15 cellular contexts compared by ENCODE assay signal in the genomic region with DNA sequence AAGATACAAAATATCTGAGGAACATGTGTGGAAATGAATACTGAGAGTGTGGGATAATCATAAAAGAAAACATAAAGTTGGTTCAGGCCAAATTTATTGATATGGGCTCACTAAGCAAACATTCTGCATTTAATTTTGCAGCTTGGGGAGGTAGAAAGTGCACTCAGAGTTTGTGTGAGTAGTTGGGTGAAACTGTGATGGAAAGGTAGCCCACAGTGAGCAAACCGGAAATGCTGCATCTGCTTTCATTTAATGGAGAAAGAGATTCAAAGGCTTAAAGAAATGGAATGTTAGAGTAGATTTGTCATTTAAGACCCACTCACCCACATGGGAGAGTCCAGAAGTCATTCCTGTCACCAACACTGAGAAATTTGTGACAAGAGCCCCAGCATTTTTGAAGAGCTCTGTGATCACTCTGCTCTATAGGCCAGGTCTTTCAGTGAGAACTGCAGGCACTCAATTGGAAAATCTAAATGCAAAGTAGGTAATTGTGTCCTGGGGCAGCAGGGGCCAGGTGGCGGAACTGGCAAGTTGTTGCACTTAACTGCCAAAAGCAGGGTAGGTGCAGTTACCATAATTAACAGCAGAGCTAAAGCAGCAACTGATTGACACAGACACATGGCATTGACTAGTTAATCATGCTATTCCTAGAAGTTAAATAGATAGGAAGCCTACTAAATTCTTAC.
A peak's percentile ranks its signal among the peaks of the same experiment; 100 is the strongest.
DNase-seq lines count a peak whose midpoint lies in the region; ATAC-seq and TF ChIP-seq lines count a peak whose summit lies in the region.
"Had no signal": no experiment of that assay in that cellular context is flagged by ENCODE, and none has a peak within 500 bp of the region (broad histone marks: within the 10 kb centered on the region; RNA-seq: fewer than 3 reads in every experiment).

No MANE protein-coding gene starts in this region.

- 77% methylated on average over 2 of the region's 2 CpGs for WGBS in right cardiac atrium

- H3K4me1 ChIP-seq in OCI-LY1 (ENCODE audit: insufficient read depth, low read length, severe bottlenecking), result peaks cover 21% of the 10 kb centered on the region
- no peaks in the 10 kb centered on the region for H3K4me1 ChIP-seq in right cardiac atrium (ENCODE audit: control insufficient read depth, insufficient read depth, low read length)

- no peaks in the 10 kb centered on the region for H3K36me3 ChIP-seq in OCI-LY1 (ENCODE audit: insufficient read depth, low read length)
- H3K36me3 ChIP-seq: ovary had no signal

- intact Hi-C loops in right cardiac atrium (cut with DNase I), result no loop called here

- no peaks in the 10 kb centered on the region for H4K20me1 ChIP-seq in OCI-LY1 (ENCODE audit: insufficient read depth, low read length)

- H3K27ac ChIP-seq in OCI-LY1 (ENCODE audit: low read depth, low read length, poor library complexity, severe bottlenecking), result peak overlapping the region; percentile 77
- H3K27ac ChIP-seq in right cardiac atrium (ENCODE audit: low read length), result no peak overlapping the region
- H3K27ac ChIP-seq: KMS-11, ovary had no signal

- no peaks in the 10 kb centered on the region for H3F3A ChIP-seq in OCI-LY1 (ENCODE audit: insufficient read depth, low read length)

- H2AFZ ChIP-seq in OCI-LY1 (ENCODE audit: low read length), result peak overlapping the region; percentile 44; the same call in 1 of the 2 replicates

- no peaks in the 10 kb centered on the region for H3K27me3 ChIP-seq in OCI-LY1 (ENCODE audit: insufficient read depth, low read length)
- H3K27me3 ChIP-seq in right cardiac atrium (ENCODE audit: control insufficient read depth, insufficient read depth), result no peaks in the 10 kb centered on the region
- H3K27me3 ChIP-seq: ovary had no signal

- H3K4me2 ChIP-seq in OCI-LY1 (ENCODE audit: low read length), result peak overlapping the region; percentile 34; the same call in 1 of the 2 replicates
- H3K4me2 ChIP-seq: KMS-11 had no signal

- in situ Hi-C loops in ACHN (cut with HindIII; ENCODE audit: low pct_ligation_motif_present, low pct_unique_long_range_greater_than_20kb, low sequenced_read_pairs), result no loop called here

- TF ChIP-seq CTCF in GM10266 (IDR thresholded peaks at IDR 0.05; ENCODE audit: control insufficient read depth, insufficient read depth, low read depth, missing control alignments) (no peak), OCI-LY1 (IDR thresholded peaks at IDR 0.05; ENCODE audit: low read length) (no peak)

- H3K9me2 ChIP-seq in OCI-LY1 (ENCODE audit: low read depth, low read length), result no peaks in the 10 kb centered on the region

- no peak overlapping the region for H3K9ac ChIP-seq in OCI-LY1 (ENCODE audit: low read length)
- H3K9ac ChIP-seq: KMS-11 had no signal

- H3K9me3 ChIP-seq in OCI-LY1 (ENCODE audit: low read length) (peaks cover 3% of the 10 kb centered on the region; the same call in 1 of the 2 replicates), right cardiac atrium (ENCODE audit: control insufficient read depth, low read length) (no peaks in the 10 kb centered on the region)
- H3K9me3 ChIP-seq: ovary had no signal

- DNase-seq in GM10266 (ENCODE audit: extremely low spot score) (peak; percentile 3), ACHN (no peak), right cardiac atrium (no peak)
- DNase-seq in stimulated activated naive CD4-positive, alpha-beta T cell treated with Interleukin-2 at 50 U/mL for 16 hours (lab: John Stamatoyannopoulos, UW), result no peak
- DNase-seq: activated CD4-positive, alpha-beta T cell treated with anti-CD3 and anti-CD28 coated beads for 36 hours; cortex of kidney; mesenchymal stem cell; NCI-H2029 treated with DMSO at 0.1 percent for 48 hours; ovary; stimulated activated naive CD4-positive, alpha-beta T cell had no signal

- no peaks in the 10 kb centered on the region for H3K79me2 ChIP-seq in OCI-LY1 (ENCODE audit: insufficient read depth, low read length)

- ATAC-seq in GM19467 (IDR thresholded peaks at IDR 0.05; ENCODE audit: unreplicated experiment) (peak; percentile 60), HG03025 (IDR thresholded peaks at IDR 0.05; ENCODE audit: low FRiP score, unreplicated experiment) (peak; percentile 83), right cardiac atrium (no peak), HG03139 (IDR thresholded peaks at IDR 0.05; ENCODE audit: unreplicated experiment) (no peak)

- H3K4me3 ChIP-seq in OCI-LY1 (ENCODE audit: low read depth, low read length, poor library complexity, severe bottlenecking), result peak overlapping the region; percentile 3
- no peak overlapping the region for H3K4me3 ChIP-seq in right cardiac atrium (ENCODE audit: low read length)
- H3K4me3 ChIP-seq: ovary had no signal

Comparison
In these comparisons a context has a peak if more than half of its experiments do, and no peak if none do; other contexts are left out.
1. ATAC-seq: peak in GM19467 (single experiment) and HG03025 (single experiment); none in right cardiac atrium (0 of 2) and HG03139 (single experiment).